In the genomic region with DNA sequence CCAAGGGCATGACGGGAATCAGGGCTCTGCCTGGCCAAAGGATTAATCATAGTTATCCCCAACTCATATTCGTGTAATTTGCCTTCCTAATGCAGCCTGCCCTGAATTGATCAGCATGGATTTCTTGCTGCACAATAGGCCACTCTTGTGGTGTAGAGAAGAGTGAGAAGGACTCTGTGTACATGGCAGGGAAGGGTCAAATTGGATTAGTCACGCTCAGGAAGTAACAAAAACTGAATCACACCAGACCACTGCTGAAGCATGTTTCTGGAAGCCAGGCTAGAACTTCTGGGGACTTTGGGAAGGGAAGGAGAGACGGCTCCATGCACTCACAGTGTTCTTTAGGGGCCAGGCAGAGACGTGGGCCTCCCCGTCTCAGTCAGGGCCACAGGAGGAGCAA, we compare ENCODE assay signal across 1 cellular context.
TF ChIP-seq lines count a peak whose summit lies in the region.

No MANE protein-coding gene starts in this region.

TF ChIP-seq in HepG2, 621 proteins besides CTCF, POLR2A, EP300 and RAD21 (continued from another document):
- TF ChIP-seq ZNF512B (CRISPR knock-in tag; IDR thresholded peaks at IDR 0.05; ENCODE audit: borderline replicate concordance) (no peak), ZFP36L1 (CRISPR knock-in tag; IDR thresholded peaks at IDR 0.05) (no peak), EZH2 (conservative IDR thresholded peaks at IDR 0.05; ENCODE audit: low read depth, low read length) (no peak), NFYC (CRISPR knock-in tag; IDR thresholded peaks at IDR 0.05) (no peak), HDAC6 (IDR thresholded peaks at IDR 0.05; ENCODE audit: low read depth, low read length) (no peak), FOSL1 (CRISPR knock-in tag; IDR thresholded peaks at IDR 0.05; ENCODE audit: borderline replicate concordance) (no peak), ATF7 (IDR thresholded peaks at IDR 0.05) (no peak), ATF7 (CRISPR knock-in tag; IDR thresholded peaks at IDR 0.05) (no peak), BHLHE40 (IDR thresholded peaks at IDR 0.05; ENCODE audit: low read length) (no peak)
- TF ChIP-seq, protein P1, sequence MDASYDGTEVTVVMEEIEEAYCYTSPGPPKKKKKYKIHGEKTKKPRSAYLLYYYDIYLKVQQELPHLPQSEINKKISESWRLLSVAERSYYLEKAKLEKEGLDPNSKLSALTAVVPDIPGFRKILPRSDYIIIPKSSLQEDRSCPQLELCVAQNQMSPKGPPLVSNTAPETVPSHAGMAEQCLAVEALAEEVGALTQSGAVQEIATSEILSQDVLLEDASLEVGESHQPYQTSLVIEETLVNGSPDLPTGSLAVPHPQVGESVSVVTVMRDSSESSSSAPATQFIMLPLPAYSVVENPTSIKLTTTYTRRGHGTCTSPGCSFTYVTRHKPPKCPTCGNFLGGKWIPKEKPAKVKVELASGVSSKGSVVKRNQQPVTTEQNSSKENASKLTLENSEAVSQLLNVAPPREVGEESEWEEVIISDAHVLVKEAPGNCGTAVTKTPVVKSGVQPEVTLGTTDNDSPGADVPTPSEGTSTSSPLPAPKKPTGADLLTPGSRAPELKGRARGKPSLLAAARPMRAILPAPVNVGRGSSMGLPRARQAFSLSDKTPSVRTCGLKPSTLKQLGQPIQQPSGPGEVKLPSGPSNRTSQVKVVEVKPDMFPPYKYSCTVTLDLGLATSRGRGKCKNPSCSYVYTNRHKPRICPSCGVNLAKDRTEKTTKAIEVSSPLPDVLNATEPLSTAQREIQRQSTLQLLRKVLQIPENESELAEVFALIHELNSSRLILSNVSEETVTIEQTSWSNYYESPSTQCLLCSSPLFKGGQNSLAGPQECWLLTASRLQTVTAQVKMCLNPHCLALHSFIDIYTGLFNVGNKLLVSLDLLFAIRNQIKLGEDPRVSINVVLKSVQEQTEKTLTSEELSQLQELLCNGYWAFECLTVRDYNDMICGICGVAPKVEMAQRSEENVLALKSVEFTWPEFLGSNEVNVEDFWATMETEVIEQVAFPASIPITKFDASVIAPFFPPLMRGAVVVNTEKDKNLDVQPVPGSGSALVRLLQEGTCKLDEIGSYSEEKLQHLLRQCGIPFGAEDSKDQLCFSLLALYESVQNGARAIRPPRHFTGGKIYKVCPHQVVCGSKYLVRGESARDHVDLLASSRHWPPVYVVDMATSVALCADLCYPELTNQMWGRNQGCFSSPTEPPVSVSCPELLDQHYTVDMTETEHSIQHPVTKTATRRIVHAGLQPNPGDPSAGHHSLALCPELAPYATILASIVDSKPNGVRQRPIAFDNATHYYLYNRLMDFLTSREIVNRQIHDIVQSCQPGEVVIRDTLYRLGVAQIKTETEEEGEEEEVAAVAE (CRISPR knock-in tag; IDR thresholded peaks at IDR 0.05; ENCODE audit: borderline replicate concordance), result no peak
- TF ChIP-seq, protein P2, sequence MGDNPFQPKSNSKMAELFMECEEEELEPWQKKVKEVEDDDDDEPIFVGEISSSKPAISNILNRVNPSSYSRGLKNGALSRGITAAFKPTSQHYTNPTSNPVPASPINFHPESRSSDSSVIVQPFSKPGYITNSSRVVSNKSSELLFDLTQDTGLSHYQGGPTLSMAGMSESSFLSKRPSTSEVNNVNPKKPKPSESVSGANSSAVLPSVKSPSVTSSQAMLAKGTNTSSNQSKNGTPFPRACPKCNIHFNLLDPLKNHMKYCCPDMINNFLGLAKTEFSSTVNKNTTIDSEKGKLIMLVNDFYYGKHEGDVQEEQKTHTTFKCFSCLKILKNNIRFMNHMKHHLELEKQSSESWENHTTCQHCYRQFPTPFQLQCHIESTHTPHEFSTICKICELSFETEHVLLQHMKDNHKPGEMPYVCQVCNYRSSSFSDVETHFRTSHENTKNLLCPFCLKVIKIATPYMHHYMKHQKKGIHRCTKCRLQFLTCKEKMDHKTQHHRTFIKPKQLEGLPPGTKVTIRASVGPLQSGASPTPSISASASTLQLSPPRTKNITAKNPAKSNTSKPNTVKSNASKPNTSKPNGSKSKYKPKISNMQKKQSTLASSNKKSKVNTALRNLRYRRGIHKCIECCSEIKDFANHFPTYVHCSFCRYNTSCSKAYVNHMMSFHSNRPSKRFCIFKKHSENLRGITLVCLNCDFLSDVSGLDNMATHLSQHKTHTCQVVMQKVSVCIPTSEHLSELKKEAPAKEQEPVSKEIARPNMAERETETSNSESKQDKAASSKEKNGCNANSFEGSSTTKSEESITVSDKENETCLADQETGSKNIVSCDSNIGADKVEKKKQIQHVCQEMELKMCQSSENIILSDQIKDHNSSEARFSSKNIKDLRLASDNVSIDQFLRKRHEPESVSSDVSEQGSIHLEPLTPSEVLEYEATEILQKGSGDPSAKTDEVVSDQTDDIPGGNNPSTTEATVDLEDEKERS (CRISPR knock-in tag; IDR thresholded peaks at IDR 0.05), result no peak
